ENCODE assay signal across 13 cellular contexts in genomic region chr12:3728686-3729085, GRCh38.
DNase-seq lines count a peak whose midpoint lies in the region; ATAC-seq and TF ChIP-seq lines count a peak whose summit lies in the region.
"Had no signal": no experiment of that assay in that cellular context is flagged by ENCODE, and none has a peak within 500 bp of the region (broad histone marks: within the 10 kb centered on the region; RNA-seq: fewer than 3 reads in every experiment).

No MANE protein-coding gene starts in this region.

- no peak overlapping the region for H2AFZ ChIP-seq in Loucy (ENCODE audit: low read length)

- peaks cover 37% of the 10 kb centered on the region for H3K4me1 Mint-ChIP-seq in central memory CD8-positive, alpha-beta T cell

- H3K4me3 ChIP-seq in BLaER1 (peak overlapping the region; percentile 33), Loucy (ENCODE audit: low read length, poor library complexity, severe bottlenecking) (peak overlapping the region; percentile 42)
- H3K4me3 ChIP-seq: SJSA1 had no signal

- H3K36me3 Mint-ChIP-seq in central memory CD8-positive, alpha-beta T cell (ENCODE audit: insufficient read depth) = peaks cover 23% of the 10 kb centered on the region

- H3K9me2 ChIP-seq in Loucy (replicated peaks; ENCODE audit: low read depth, low read length) = no peaks in the 10 kb centered on the region

- H3K4me2 ChIP-seq in BLaER1 = peak overlapping the region; percentile 96
- H3K4me2 ChIP-seq in Loucy (ENCODE audit: low read depth, low read length, poor library complexity, severe bottlenecking) = peak overlapping the region; percentile 61

- peak in 1 of 2 donors; percentile 31 for DNase-seq in central memory CD8-positive, alpha-beta T cell (ENCODE audit: low spot score in 2 of 2)
- DNase-seq in NCI-H446 treated with DMSO at 0.1 percent for 48 hours (lab: John Stamatoyannopoulos, UW) (no peak), LoVo (ENCODE audit: low spot score) (no peak), NCI-H69 (lab: John Stamatoyannopoulos, UW) (no peak)
- DNase-seq: activated CD8-positive, alpha-beta memory T cell treated with anti-CD3 and anti-CD28 coated beads, Interleukin-2, amount 50 U/mL, for 48 hours; Caco-2; cortex of kidney had no signal

- peaks cover 54% of the 10 kb centered on the region for H4K20me1 ChIP-seq in BLaER1
- no peaks in the 10 kb centered on the region for H4K20me1 ChIP-seq in Loucy (ENCODE audit: insufficient read depth, low read length, poor library complexity, severe bottlenecking)

- peak overlapping the region; percentile 91 for H3K27ac ChIP-seq in BLaER1
- H3K27ac ChIP-seq: SJSA1 had no signal

- H3F3A ChIP-seq in Loucy (ENCODE audit: low read depth) = peaks cover 6% of the 10 kb centered on the region; the same call in 1 of the 2 replicates

- ATAC-seq in GM21423 (IDR thresholded peaks at IDR 0.05; ENCODE audit: unreplicated experiment) (peak; percentile 25), GM21576 (IDR thresholded peaks at IDR 0.05; ENCODE audit: unreplicated experiment) (no peak)
- peak; percentile 60 for ATAC-seq in central memory CD8-positive, alpha-beta T cell (replicated peaks; ENCODE audit: extremely low read depth, poor library complexity, severe bottlenecking)

- peak overlapping the region; percentile 81 for H3K27ac Mint-ChIP-seq in central memory CD8-positive, alpha-beta T cell (ENCODE audit: low read depth)

- H3K27me3 Mint-ChIP-seq in central memory CD8-positive, alpha-beta T cell = no peaks in the 10 kb centered on the region

- peaks cover 79% of the 10 kb centered on the region for H3K4me1 ChIP-seq in BLaER1
- peaks cover 26% of the 10 kb centered on the region for H3K4me1 ChIP-seq in Loucy (ENCODE audit: insufficient read depth, low read length, poor library complexity, severe bottlenecking)
- H3K4me1 ChIP-seq: Caco-2, SJSA1 had no signal

- H3K27me3 ChIP-seq in BLaER1 (no peaks in the 10 kb centered on the region), Loucy (ENCODE audit: insufficient read depth, low read length, poor library complexity, severe bottlenecking) (no peaks in the 10 kb centered on the region)

- H3K9ac ChIP-seq in BLaER1 = peak overlapping the region; percentile 72
- H3K9ac ChIP-seq in Loucy (ENCODE audit: low read depth, low read length, poor library complexity, severe bottlenecking) = no peak overlapping the region

- H3K9me3 Mint-ChIP-seq in central memory CD8-positive, alpha-beta T cell = no peaks in the 10 kb centered on the region
- H3K9me3 Mint-ChIP-seq: neural crest cell had no signal

- H3K9me3 ChIP-seq in BLaER1 (no peaks in the 10 kb centered on the region), Loucy (ENCODE audit: insufficient read depth, low read depth, low read length) (no peaks in the 10 kb centered on the region)
- H3K9me3 ChIP-seq: Caco-2, SJSA1 had no signal

- H3K4me3 Mint-ChIP-seq in central memory CD8-positive, alpha-beta T cell = peak overlapping the region; percentile 56
- H3K4me3 Mint-ChIP-seq: neural crest cell had no signal

- H3K36me3 ChIP-seq in BLaER1 (peaks cover 42% of the 10 kb centered on the region), Loucy (ENCODE audit: insufficient read depth, low read length) (peaks cover 11% of the 10 kb centered on the region; the same call in 1 of the 2 replicates)
- H3K36me3 ChIP-seq: SJSA1 had no signal

- TF ChIP-seq CTCF in Loucy (conservative IDR thresholded peaks at IDR 0.05; ENCODE audit: low read length) = no peak

- H3K79me2 ChIP-seq in Loucy (ENCODE audit: insufficient read depth, low read length) = no peaks in the 10 kb centered on the region
